Comparison of ENCODE assay signal across 8 cellular contexts in genomic region chr20:23350007-23350854, GRCh38. TPM values are rescaled to one million over a fixed set of nuclear protein-coding genes. Genes with fewer than 3 reads are reported as not detected.
DNase-seq lines count a peak whose midpoint lies in the region; ATAC-seq and TF ChIP-seq lines count a peak whose summit lies in the region.

TSS of gene NXT1 (plus strand) at chr20:23350791. CDS start at chr20:23354042, 3,251 bp downstream.

- H3K27me3 ChIP-seq in Karpas-422 (ENCODE audit: low read length), result no peaks in the 10 kb centered on the region
- H3K27me3 ChIP-seq in esophagus muscularis mucosa, result no peaks in the 10 kb centered on the region

- peak within 1 kb of the TSS; percentile 91 for H3K4me3 ChIP-seq in Karpas-422 (ENCODE audit: low read length)
- H3K4me3 ChIP-seq in esophagus muscularis mucosa, result peak within 1 kb of the TSS; percentile 93 to 98 (median 96)

- H4K20me1 ChIP-seq in Karpas-422 (ENCODE audit: insufficient read depth, low read depth, low read length), result peaks cover 25% of the 10 kb centered on the region

- no peak for TF ChIP-seq CTCF in esophagus muscularis mucosa (IDR thresholded peaks at IDR 0.05)

- peaks cover 45% of the 10 kb centered on the region for H3K79me2 ChIP-seq in Karpas-422 (ENCODE audit: low read length)

- H3K4me1 ChIP-seq in Karpas-422 (ENCODE audit: low read length), result peaks cover 46% of the 10 kb centered on the region
- peaks cover 19 to 31% (median 29%) of the 10 kb centered on the region in 4 donors for H3K4me1 ChIP-seq in esophagus muscularis mucosa

- H3K9ac ChIP-seq in Karpas-422 (ENCODE audit: low read length), result peak within 1 kb of the TSS; percentile 87

- peak; percentile 85 for DNase-seq in DMS79 treated with DMSO at 0.1 percent for 48 hours (lab: John Stamatoyannopoulos, UW)
- peak; percentile 99 for DNase-seq in Karpas-422
- DNase-seq in RKO (ENCODE audit: low spot score), result peak; percentile 98
- peak; percentile 92 for DNase-seq in activated T-helper 1 cell treated with Interleukin-2 at 50 U/mL for 16 hours (ENCODE audit: low read depth)
- DNase-seq in esophagus muscularis mucosa (ENCODE audit: extremely low spot score), result peak; percentile 99
- peak; percentile 99 for DNase-seq in myocyte (ENCODE audit: low read depth)
- DNase-seq in stimulated activated CD8-positive, alpha-beta memory T cell treated with anti-CD3 and anti-CD28 coated beads, Interleukin-7, amount 100 ng/mL, for 48 hours (ENCODE audit: extremely low read depth in 1 of 2, low read depth in 1 of 2), result peak; percentile 90 to 91

- peak within 1 kb of the TSS; percentile 91 for H3K27ac ChIP-seq in Karpas-422 (ENCODE audit: low read length)
- H3K27ac ChIP-seq in esophagus muscularis mucosa (replicated peaks in 1 of 4), result peak within 1 kb of the TSS; percentile 91 to 99 (median 96)

- no peaks in the 10 kb centered on the region; the same call in 1 of the 2 replicates for H3K36me3 ChIP-seq in Karpas-422 (ENCODE audit: insufficient read depth, low read length)
- peaks cover 10 to 19% (median 15%) of the 10 kb centered on the region in 4 donors for H3K36me3 ChIP-seq in esophagus muscularis mucosa

- no peak for TF ChIP-seq EP300 in esophagus muscularis mucosa (IDR thresholded peaks at IDR 0.05)

- H3K9me3 ChIP-seq in Karpas-422 (ENCODE audit: low read length) (no peaks in the 10 kb centered on the region), esophagus muscularis mucosa (no peaks in the 10 kb centered on the region)

- H3K4me2 ChIP-seq in Karpas-422 (ENCODE audit: low read depth, low read length, poor library complexity, severe bottlenecking), result peak within 1 kb of the TSS; percentile 80

- ATAC-seq in GM21825 (IDR thresholded peaks at IDR 0.05; ENCODE audit: unreplicated experiment), result peak; percentile 80

- peak; percentile 91 for TF ChIP-seq POLR2A in esophagus muscularis mucosa (IDR thresholded peaks at IDR 0.05; ENCODE audit: low read depth)

- peak within 1 kb of the TSS; percentile 93; the same call in 1 of the 2 replicates for H2AFZ ChIP-seq in Karpas-422 (ENCODE audit: low read length)

- intact Hi-C loops in esophagus muscularis mucosa (cut with DNase I), result no loop called here

- H3K9me2 ChIP-seq in Karpas-422 (replicated peaks; ENCODE audit: insufficient read depth, low read length), result no peaks in the 10 kb centered on the region

- 1% methylated on average over 14 of the region's 75 CpGs for WGBS in esophagus muscularis mucosa

RNA-seq across cellular contexts. Expression of gene NXT1, which starts in this region (rescaled TPM):
- 36.9 and 51.1 TPM in 2 replicates for total RNA-seq in Karpas-422 (2014; rRNA removed; shearing (Covaris generic); ENCODE audit: low replicate concordance)
- total RNA-seq in esophagus muscularis mucosa, result 10 to 100 TPM; 19.5 to 59.0 (median 27.4) TPM
- total RNA-seq in myocyte, result 26.1 and 28.3 TPM in 2 replicates
- 21.7 TPM for polyA plus RNA-seq in myocyte (2012)

Comparison
In these comparisons a context has a peak if more than half of its experiments do, and no peak if none do; other contexts are left out.
1. Peak in every context shown above with its lines: DNase-seq, ATAC-seq, H3K4me3 ChIP-seq and H3K27ac ChIP-seq.